19 cellular contexts compared by ENCODE assay signal in genomic region chr17:56823848-56824247, GRCh38. TPM values are rescaled to one million over a fixed set of nuclear protein-coding genes. Genes with fewer than 3 reads are reported as not detected.
DNase-seq lines count a peak whose midpoint lies in the region; ATAC-seq, FAIRE-seq and TF ChIP-seq lines count a peak whose summit lies in the region.
"Had no signal": no experiment of that assay in that cellular context is flagged by ENCODE, and none has a peak within 500 bp of the region (broad histone marks: within the 10 kb centered on the region; RNA-seq: fewer than 3 reads in every experiment).

No MANE protein-coding gene starts in this region.

- H3K9ac ChIP-seq in liver (ENCODE audit: low read depth in 1 of 2, low read length in 2 of 2) (no peak overlapping the region), HepG2 (ENCODE audit: insufficient read depth, low read depth, low read length) (no peak overlapping the region)
- H3K9ac ChIP-seq: GM23248 had no signal

- POLR2A ChIA-PET in HepG2 (lab: Yijun Ruan, JAX): no interaction called here

- H3K4me2 ChIP-seq in HepG2 (ENCODE audit: low read depth, low read length): no peak overlapping the region

- H3K27me3 ChIP-seq in liver (ENCODE audit: control insufficient read depth in 4 of 4, insufficient read depth in 4 of 4, low read length in 3 of 4) (no peaks in the 10 kb centered on the region), HepG2 (ENCODE audit: control insufficient read depth in 1 of 2, insufficient read depth in 2 of 2, low read length in 2 of 2) (peaks cover 0 to 4% of the 10 kb centered on the region in 2 experiments; a peak in 2 of 5 replicates)

- H3K36me3 ChIP-seq in liver (ENCODE audit: control insufficient read depth in 4 of 4, insufficient read depth in 3 of 4, low read depth in 1 of 4, low read length in 3 of 4) (peaks cover 0 to 2% (median 0%) of the 10 kb centered on the region in 4 donors), HepG2 (replicated peaks in 1 of 2; ENCODE audit: control insufficient read depth in 1 of 2, insufficient read depth in 2 of 2, low read length in 2 of 2) (no peaks in the 10 kb centered on the region)
- H3K36me3 ChIP-seq: BE2C, HAP-1 had no signal

- intact Hi-C loops in HepG2 (cut with micrococcal nuclease; ENCODE audit: unreplicated experiment) (no loop called here), left colon (cut with DNase I, micrococcal nuclease) (loop anchor here in 1 of 2 donors (10.0 kb wide), 1 partner anchor 121 kb away; no protein-coding TSS in a partner anchor)

- H3K4me3 ChIP-seq in liver (ENCODE audit: low read depth in 1 of 3, low read length in 3 of 3): no peak overlapping the region
- H3K4me3 ChIP-seq in HepG2 (replicated peaks in 1 of 3; ENCODE audit: insufficient read depth in 1 of 3, low read depth in 2 of 3, low read length in 3 of 3): no peak overlapping the region
- H3K4me3 ChIP-seq: GM23248, HAP-1 had no signal

- H3K27ac Mint-ChIP-seq in stimulated activated effector memory CD8-positive, alpha-beta T cell treated with anti-CD3 and anti-CD28 coated beads, Interleukin-12 subunit alpha, Interleukin-12 subunit beta, amount 100 ng/mL, for 72 hours: peak overlapping the region; percentile 38

- no peaks in the 10 kb centered on the region for H3K9me3 ChIP-seq in liver (ENCODE audit: control insufficient read depth in 4 of 4, low read length in 3 of 4)
- H3K9me3 ChIP-seq in HepG2 (ENCODE audit: low read length): no peaks in the 10 kb centered on the region
- H3K9me3 ChIP-seq: BE2C, HAP-1 had no signal

- H3K36me3 Mint-ChIP-seq in stimulated activated effector memory CD8-positive, alpha-beta T cell treated with anti-CD3 and anti-CD28 coated beads, Interleukin-12 subunit alpha, Interleukin-12 subunit beta, amount 100 ng/mL, for 72 hours: peaks cover 2% of the 10 kb centered on the region

- peaks cover 22% of the 10 kb centered on the region for H3K4me1 Mint-ChIP-seq in stimulated activated effector memory CD8-positive, alpha-beta T cell treated with anti-CD3 and anti-CD28 coated beads, Interleukin-12 subunit alpha, Interleukin-12 subunit beta, amount 100 ng/mL, for 72 hours

- CTCF ChIA-PET in HepG2 (lab: Yijun Ruan, JAX; ENCODE audit: low intra/inter-chr PET ratio, low total read pairs): no interaction called here

- TF ChIP-seq RAD21 in liver (IDR thresholded peaks at IDR 0.05) (no peak), HepG2 (CRISPR knock-in tag; IDR thresholded peaks at IDR 0.05) (no peak)

- no peaks in the 10 kb centered on the region for H3K9me3 Mint-ChIP-seq in stimulated activated effector memory CD8-positive, alpha-beta T cell treated with anti-CD3 and anti-CD28 coated beads, Interleukin-12 subunit alpha, Interleukin-12 subunit beta, amount 100 ng/mL, for 72 hours
- H3K9me3 Mint-ChIP-seq: CD4-positive, CD25-positive, alpha-beta regulatory T cell had no signal

- H3K4me1 ChIP-seq in liver (ENCODE audit: control insufficient read depth in 4 of 4, insufficient read depth in 4 of 4, low read length in 3 of 4) (peaks cover 10 to 64% (median 52%) of the 10 kb centered on the region in 4 donors), HepG2 (ENCODE audit: insufficient read depth, low read length) (peaks cover 31% of the 10 kb centered on the region)
- H3K4me1 ChIP-seq: BE2C had no signal

- 57% methylated on average over 2 of the region's 2 CpGs for WGBS in liver
- WGBS in HepG2 (ENCODE audit: low lambda C conversion rate): 46% methylated on average over 2 of the region's 2 CpGs

- H3K79me2 ChIP-seq in HepG2 (ENCODE audit: insufficient read depth, low read length): no peaks in the 10 kb centered on the region

- H3K27ac ChIP-seq in liver (ENCODE audit: low read depth in 1 of 2, low read length in 2 of 2) (peak overlapping the region in 1 of 2 donors; percentile 7), HepG2 (ENCODE audit: extremely low read length, insufficient read depth, low read length) (no peak overlapping the region), VCaP (peak overlapping the region; percentile 88)
- H3K27ac ChIP-seq: GM23248 had no signal

- no peak for FAIRE-seq in HepG2 (lab: Jason Lieb, UNC)
- FAIRE-seq: A204.1, GM12892, GM18507 had no signal

- TF ChIP-seq CTCF in liver (IDR thresholded peaks at IDR 0.05; ENCODE audit: low read depth, low read length, missing input control) (no peak), HepG2 (CRISPR knock-in tag; IDR thresholded peaks at IDR 0.05) (no peak), VCaP (conservative IDR thresholded peaks at IDR 0.05) (no peak)

- no peak overlapping the region for H3K4me3 Mint-ChIP-seq in stimulated activated effector memory CD8-positive, alpha-beta T cell treated with anti-CD3 and anti-CD28 coated beads, Interleukin-12 subunit alpha, Interleukin-12 subunit beta, amount 100 ng/mL, for 72 hours
- H3K4me3 Mint-ChIP-seq: CD4-positive, CD25-positive, alpha-beta regulatory T cell had no signal

- no peak for TF ChIP-seq EP300 in HepG2 (IDR thresholded peaks at IDR 0.05; ENCODE audit: low read depth in 2 of 2, low read length in 2 of 2)
- TF ChIP-seq EP300 in HepG2 (CRISPR knock-in tag; IDR thresholded peaks at IDR 0.05; ENCODE audit: borderline replicate concordance): no peak

- no peaks in the 10 kb centered on the region for H4K20me1 ChIP-seq in HepG2 (ENCODE audit: insufficient read depth, low read length)

- TF ChIP-seq POLR2A in HepG2 (IDR thresholded peaks at IDR 0.05; ENCODE audit: insufficient read depth in 1 of 2, low read depth in 2 of 2, low read length in 2 of 2): no peak

- DNase-seq in HepG2 (ENCODE audit: low spot score) (no peak), left colon (no peak)
- DNase-seq in stimulated activated effector memory CD8-positive, alpha-beta T cell treated with anti-CD3 and anti-CD28 coated beads, Interleukin-12 subunit alpha, Interleukin-12 subunit beta, amount 100 ng/mL, for 72 hours (ENCODE audit: low spot score in 2 of 2): no peak
- DNase-seq: BE2C; C1 segment of cervical spinal cord; CD4-positive, CD25-positive, alpha-beta regulatory T cell; DMS153; DMS79; GDM1; GM23248 had no signal

- in situ Hi-C loops in HepG2 (cut with HindIII; ENCODE audit: extremely low pct_ligation_motif_present, low pct_unique_long_range_greater_than_20kb): no loop called here

- H2AFZ ChIP-seq in HepG2 (ENCODE audit: low read length): no peak overlapping the region
- H2AFZ ChIP-seq: GM23248 had no signal

- ATAC-seq in HepG2 (no peak), left colon (peak; percentile 62), GM19035 (IDR thresholded peaks at IDR 0.05; ENCODE audit: unreplicated experiment) (no peak), GM21367 (IDR thresholded peaks at IDR 0.05; ENCODE audit: unreplicated experiment) (no peak), GM18511 (IDR thresholded peaks at IDR 0.05; ENCODE audit: unreplicated experiment) (no peak)
- no peak for ATAC-seq in stimulated activated effector memory CD8-positive, alpha-beta T cell treated with anti-CD3 and anti-CD28 coated beads, Interleukin-12 subunit alpha, Interleukin-12 subunit beta, amount 100 ng/mL, for 72 hours

- BruUV-seq in HepG2 (replicated peaks; lab: Mats Ljungman, UMichigan): no TSS peak

RNA-seq across cellular contexts. Expression of gene C17orf67, which starts 9.9 kb away (rescaled TPM):
- total RNA-seq in liver (under 1 TPM; 0.19 to 0.75 TPM), HepG2 (2016; rRNA removed; fragmentation: Illumina TruSeq; extraction: Trizol) (0.62 and 0.86 TPM in 2 replicates), left colon (1 to 10 TPM; 2.0 to 2.2 TPM)
- polyA plus RNA-seq in liver (1 to 10 TPM in 1 of 2 donors, under 1 TPM in 1; 0.81 to 1.4 TPM), HepG2 (2011; rRNA removed) (0.35 and 0.41 TPM in 2 replicates)
- 0.62 and 0.71 TPM in 2 replicates for total RNA-seq in HepG2 (2016; cell fraction: cytosol; rRNA removed; fragmentation: Illumina TruSeq; extraction: Trizol; ENCODE audit: low read depth)
- 0.86 and 1.00 TPM in 2 replicates for total RNA-seq in HepG2 (2016; cell fraction: insoluble cytoplasmic fraction; rRNA removed; fragmentation: Illumina TruSeq; extraction: Trizol)
- total RNA-seq in HepG2 (2016; cell fraction: membrane; rRNA removed; fragmentation: Illumina TruSeq; extraction: Trizol): 1.1 and 1.2 TPM in 2 replicates
- 0.47 and 0.68 TPM in 2 replicates for total RNA-seq in HepG2 (2016; cell fraction: nucleus; rRNA removed; fragmentation: Illumina TruSeq; extraction: Trizol)
- polyA plus RNA-seq in HepG2 (2011; cell fraction: cytosol; rRNA removed): 0.13 and 0.24 TPM in 2 replicates
- polyA plus RNA-seq in HepG2 (2011; cell fraction: nucleus; rRNA removed): 0.37 and 0.81 TPM in 2 replicates
- 0.44 and 0.50 TPM in 2 replicates for polyA plus RNA-seq in HepG2 (2012)
- 0.77 and 0.84 TPM in 2 replicates for polyA plus RNA-seq in HepG2 (2016; cell fraction: cytosol; fragmentation: Illumina TruSeq; extraction: Trizol; ENCODE audit: low read depth)
- polyA plus RNA-seq in HepG2 (2016; cell fraction: insoluble cytoplasmic fraction; fragmentation: Illumina TruSeq; extraction: Trizol; ENCODE audit: low read depth): 0.55 and 0.73 TPM in 2 replicates
- 0.72 and 1.00 TPM in 2 replicates for polyA plus RNA-seq in HepG2 (2016; cell fraction: membrane; fragmentation: Illumina TruSeq; extraction: Trizol; ENCODE audit: low read depth)
- 0.29 and 0.92 TPM in 2 replicates for polyA plus RNA-seq in HepG2 (2016; cell fraction: nucleus; fragmentation: Illumina TruSeq; extraction: Trizol; ENCODE audit: insufficient read depth, low read depth)
- 0.06 and 3.9 TPM in 2 replicates for polyA minus RNA-seq in HepG2 (2011; rRNA and poly(A)+ RNA removed; ENCODE audit: low replicate concordance)
- polyA minus RNA-seq in HepG2 (2011; cell fraction: cytosol; rRNA and poly(A)+ RNA removed): 0.40 and 0.53 TPM in 2 replicates
- not detected in 2 replicates for polyA minus RNA-seq in HepG2 (2011; cell fraction: nucleus; rRNA and poly(A)+ RNA removed)

RNA-seq across cellular contexts. Expression of gene DGKE, which starts 10.1 kb away (rescaled TPM):
- total RNA-seq in liver (1 to 10 TPM; 1.0 to 5.9 TPM), HepG2 (2016; rRNA removed; fragmentation: Illumina TruSeq; extraction: Trizol) (3.2 and 5.3 TPM in 2 replicates), left colon (1 to 10 TPM; 7.6 to 9.2 TPM)
- polyA plus RNA-seq in liver (1 to 10 TPM; 1.3 to 4.3 TPM), HepG2 (2011; rRNA removed) (3.2 and 3.3 TPM in 2 replicates)
- 4.6 and 5.3 TPM in 2 replicates for total RNA-seq in HepG2 (2016; cell fraction: cytosol; rRNA removed; fragmentation: Illumina TruSeq; extraction: Trizol; ENCODE audit: low read depth)
- total RNA-seq in HepG2 (2016; cell fraction: insoluble cytoplasmic fraction; rRNA removed; fragmentation: Illumina TruSeq; extraction: Trizol): 2.3 and 6.0 TPM in 2 replicates
- 2.1 and 2.6 TPM in 2 replicates for total RNA-seq in HepG2 (2016; cell fraction: membrane; rRNA removed; fragmentation: Illumina TruSeq; extraction: Trizol)
- total RNA-seq in HepG2 (2016; cell fraction: nucleus; rRNA removed; fragmentation: Illumina TruSeq; extraction: Trizol): 16.7 and 17.4 TPM in 2 replicates
- polyA plus RNA-seq in HepG2 (2011; cell fraction: cytosol; rRNA removed): 0.70 and 0.79 TPM in 2 replicates
- polyA plus RNA-seq in HepG2 (2011; cell fraction: nucleus; rRNA removed): 16.9 and 20.1 TPM in 2 replicates
- polyA plus RNA-seq in HepG2 (2012): 2.8 and 3.1 TPM in 2 replicates
- 0.44 and 0.50 TPM in 2 replicates for polyA plus RNA-seq in HepG2 (2016; cell fraction: cytosol; fragmentation: Illumina TruSeq; extraction: Trizol; ENCODE audit: low read depth)
- polyA plus RNA-seq in HepG2 (2016; cell fraction: insoluble cytoplasmic fraction; fragmentation: Illumina TruSeq; extraction: Trizol; ENCODE audit: low read depth): 1.8 and 2.1 TPM in 2 replicates
- polyA plus RNA-seq in HepG2 (2016; cell fraction: membrane; fragmentation: Illumina TruSeq; extraction: Trizol; ENCODE audit: low read depth): 0.84 and 1.6 TPM in 2 replicates
- 16.9 and 18.5 TPM in 2 replicates for polyA plus RNA-seq in HepG2 (2016; cell fraction: nucleus; fragmentation: Illumina TruSeq; extraction: Trizol; ENCODE audit: insufficient read depth, low read depth)
- polyA minus RNA-seq in HepG2 (2011; rRNA and poly(A)+ RNA removed; ENCODE audit: low replicate concordance): 6.0 and 7.6 TPM in 2 replicates
- 1.6 and 3.0 TPM in 2 replicates for polyA minus RNA-seq in HepG2 (2011; cell fraction: cytosol; rRNA and poly(A)+ RNA removed)
- 17.4 and 18.2 TPM in 2 replicates for polyA minus RNA-seq in HepG2 (2011; cell fraction: nucleus; rRNA and poly(A)+ RNA removed)
